ENCODE assay signal across 9 cellular contexts in the genomic region with DNA sequence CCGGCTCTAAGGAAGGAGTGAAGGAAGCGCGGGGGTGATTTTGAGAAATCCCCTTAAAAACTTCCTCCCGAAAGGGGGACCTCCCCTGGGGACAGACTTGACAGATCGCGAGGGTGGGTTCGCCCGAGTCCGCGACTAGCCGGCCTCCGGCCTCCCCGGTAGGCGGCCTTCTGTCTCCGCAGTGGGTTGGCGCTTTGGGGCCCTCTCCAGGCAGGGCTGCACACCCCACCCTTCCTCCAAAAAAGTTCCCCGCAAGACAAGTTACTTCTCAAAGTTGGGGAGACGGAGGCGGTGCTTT. TPM values are rescaled to one million over a fixed set of nuclear protein-coding genes. Genes with fewer than 3 reads are reported as not detected.
DNase-seq lines count a peak whose midpoint lies in the region; ATAC-seq and TF ChIP-seq lines count a peak whose summit lies in the region.
"Had no signal": no experiment of that assay in that cellular context is flagged by ENCODE, and none has a peak within 500 bp of the region (broad histone marks: within the 10 kb centered on the region; RNA-seq: fewer than 3 reads in every experiment).

No MANE protein-coding gene starts in this region.

- no peak overlapping the region for H3K27ac Mint-ChIP-seq in endodermal cell
- peak overlapping the region in 6 of 10 donors; percentile 11 to 86 (median 45) for H3K27ac Mint-ChIP-seq in naive thymus-derived CD8-positive, alpha-beta T cell
- no peak overlapping the region for H3K27ac Mint-ChIP-seq in type B pancreatic cell

- no peaks in the 10 kb centered on the region for H3K36me3 Mint-ChIP-seq in endodermal cell (ENCODE audit: low read depth)
- H3K36me3 Mint-ChIP-seq in naive thymus-derived CD8-positive, alpha-beta T cell, result no peaks in the 10 kb centered on the region
- no peaks in the 10 kb centered on the region for H3K36me3 Mint-ChIP-seq in type B pancreatic cell

- WGBS in endodermal cell (ENCODE audit: insufficient coverage in 1 of 2, insufficient read length in 1 of 2), 2 experiments, result 12% methylated on average over 19 of the region's 19 CpGs; no CpG with 5 or more reads in 1 of the 2 experiments

- H3K36me3 ChIP-seq in endodermal cell (ENCODE audit: control insufficient read depth, insufficient read depth, low read length), result no peaks in the 10 kb centered on the region
- H3K36me3 ChIP-seq: neutrophil had no signal

- no peak overlapping the region for H3K9ac ChIP-seq in endodermal cell (ENCODE audit: extremely low read depth, low read length, poor library complexity, severe bottlenecking)

- peak overlapping the region; percentile 76 for H3K4me3 Mint-ChIP-seq in endodermal cell
- H3K4me3 Mint-ChIP-seq in naive thymus-derived CD8-positive, alpha-beta T cell, result peak overlapping the region; percentile 65 to 96 (median 82)
- peak overlapping the region; percentile 81 for H3K4me3 Mint-ChIP-seq in type B pancreatic cell

- TF ChIP-seq CTCF in endodermal cell (conservative IDR thresholded peaks at IDR 0.05), result peak; percentile 60
- peak; percentile 44 for TF ChIP-seq CTCF in type B pancreatic cell (conservative IDR thresholded peaks at IDR 0.05)

- H3K9me3 ChIP-seq in endodermal cell (ENCODE audit: control insufficient read depth, low read length), result no peaks in the 10 kb centered on the region
- H3K9me3 ChIP-seq: neutrophil had no signal

- no peaks in the 10 kb centered on the region for H3K4me1 ChIP-seq in endodermal cell (ENCODE audit: control insufficient read depth, insufficient read depth, low read length)

- no peaks in the 10 kb centered on the region for H3K9me3 Mint-ChIP-seq in endodermal cell
- H3K9me3 Mint-ChIP-seq in naive thymus-derived CD8-positive, alpha-beta T cell, result peaks cover 0 to 2% (median 0%) of the 10 kb centered on the region in 9 donors
- no peaks in the 10 kb centered on the region for H3K9me3 Mint-ChIP-seq in type B pancreatic cell

- ATAC-seq in GM18868 (IDR thresholded peaks at IDR 0.05; ENCODE audit: unreplicated experiment) (peak; percentile 39), GM21825 (IDR thresholded peaks at IDR 0.05; ENCODE audit: unreplicated experiment) (no peak)
- peak; percentile 69 to 80 for ATAC-seq in naive thymus-derived CD8-positive, alpha-beta T cell

- no peak overlapping the region for H3K27ac ChIP-seq in endodermal cell (ENCODE audit: low read depth, low read length)
- H3K27ac ChIP-seq: neutrophil had no signal

- peak overlapping the region; percentile 80 for H3K4me3 ChIP-seq in endodermal cell (ENCODE audit: low read length)

- DNase-seq in activated CD4-positive, alpha-beta T cell treated with anti-CD3 and anti-CD28 coated beads for 48 hours, result peak; percentile 56
- DNase-seq in endodermal cell, result peak; percentile 66
- peak in 8 of 10 donors; percentile 1 to 50 (median 24) for DNase-seq in naive thymus-derived CD8-positive, alpha-beta T cell
- no peak for DNase-seq in type B pancreatic cell (ENCODE audit: extremely low spot score, unreplicated experiment)
- DNase-seq in globus pallidus (ENCODE audit: low spot score), result no peak
- no peak for DNase-seq in NCI-H1105 treated with DMSO at 0.1 percent for 48 hours (lab: John Stamatoyannopoulos, UW)

- H3K27me3 Mint-ChIP-seq in endodermal cell (ENCODE audit: insufficient read depth), result peaks cover 79% of the 10 kb centered on the region
- peaks cover 0 to 52% (median 23%) of the 10 kb centered on the region in 5 donors for H3K27me3 Mint-ChIP-seq in naive thymus-derived CD8-positive, alpha-beta T cell
- peaks cover 75% of the 10 kb centered on the region for H3K27me3 Mint-ChIP-seq in type B pancreatic cell

- H3K4me1 Mint-ChIP-seq in endodermal cell (peaks cover 6% of the 10 kb centered on the region), type B pancreatic cell (ENCODE audit: unreplicated experiment) (peaks cover 13% of the 10 kb centered on the region)
- peaks cover 31 to 59% (median 34%) of the 10 kb centered on the region in 4 donors for H3K4me1 Mint-ChIP-seq in naive thymus-derived CD8-positive, alpha-beta T cell

- POLR2A ChIA-PET in naive thymus-derived CD8-positive, alpha-beta T cell (lab: Charles Lee), result no interaction called here

- H3K27me3 ChIP-seq in endodermal cell (ENCODE audit: control insufficient read depth, insufficient read depth, low read length, poor library complexity, severe bottlenecking), result peaks cover 67% of the 10 kb centered on the region

RNA-seq across cellular contexts. Expression of a gene that starts 24.8 kb away (rescaled TPM):
- total RNA-seq in endodermal cell (not detected), type B pancreatic cell (ENCODE audit: low replicate concordance) (42.1 and 136 TPM in 2 replicates)
- polyA plus RNA-seq in endodermal cell (2013, experiment 1 of 2), result 0.78 TPM
- polyA plus RNA-seq in endodermal cell (2013, experiment 2 of 2), result 0.75 TPM
- total RNA-seq in naive thymus-derived CD8-positive, alpha-beta T cell, result 1 to 10 TPM; 5.9 to 6.9 TPM
- 100 to 1,000 TPM in 1 of 3 donors, 10 to 100 TPM in 1, 1 to 10 TPM in 1; 5.0 to 183 (median 21.4) TPM for polyA plus RNA-seq in naive thymus-derived CD8-positive, alpha-beta T cell

Comparison
In these comparisons a context has a peak if more than half of its experiments do, and no peak if none do; other contexts are left out.
1. DNase-seq: peak in activated CD4-positive, alpha-beta T cell treated with anti-CD3 and anti-CD28 coated beads for 48 hours (single experiment), endodermal cell (single experiment) and naive thymus-derived CD8-positive, alpha-beta T cell (8 of 10); none in type B pancreatic cell (single experiment), globus pallidus (single experiment) and NCI-H1105 treated with DMSO at 0.1 percent for 48 hours (single experiment).
2. H3K27ac Mint-ChIP-seq: peak in naive thymus-derived CD8-positive, alpha-beta T cell (6 of 10); none in endodermal cell (single experiment) and type B pancreatic cell (single experiment).
3. RNA of a gene that starts 24.8 kb away (total RNA-seq): 42.1 to 136 TPM in type B pancreatic cell and 5.9 to 6.9 TPM in naive thymus-derived CD8-positive, alpha-beta T cell; not detected in endodermal cell; every median in the first group is over 4 times any median in the second.
4. Peak in every context shown above with its lines, with median percentiles within 50 percentile points of each other: H3K4me3 Mint-ChIP-seq.